Comparison of ENCODE assay signal across 20 cellular contexts in the genomic region with DNA sequence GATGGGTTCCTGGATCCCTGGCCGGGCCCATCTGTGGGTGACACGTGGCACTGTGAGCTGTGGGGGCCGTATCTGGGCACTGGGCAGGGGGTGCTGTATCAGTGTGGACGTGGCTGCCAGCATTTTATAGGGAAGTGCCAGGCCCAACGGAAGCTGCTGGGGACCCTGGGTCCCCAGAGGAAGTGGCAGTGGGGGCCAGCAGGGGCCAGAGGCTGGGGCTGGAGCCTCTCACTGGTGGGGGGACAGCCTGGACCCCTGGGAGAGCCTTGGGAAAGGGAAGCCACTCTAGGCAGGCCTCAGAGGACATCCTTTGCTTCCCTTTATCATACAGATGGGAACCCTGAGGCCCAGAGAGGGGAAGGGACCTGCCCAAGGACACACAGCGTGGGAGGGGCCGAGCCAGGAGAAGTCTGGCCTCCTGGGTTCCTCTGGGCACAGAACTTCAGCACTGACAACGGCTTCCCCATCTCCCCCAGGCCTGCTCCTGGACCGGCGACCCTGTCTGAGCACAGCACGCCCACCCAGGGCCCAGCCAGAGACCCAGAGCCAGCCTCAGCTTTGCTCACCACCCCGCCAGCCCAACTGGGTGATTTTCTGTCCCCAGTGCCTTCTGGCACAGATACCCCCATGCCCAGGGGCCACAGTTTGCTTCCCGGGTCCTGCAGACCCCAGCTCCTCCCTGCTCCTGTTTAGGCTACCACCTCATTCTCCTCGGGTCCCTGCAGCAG. TPM values are rescaled to one million over a fixed set of nuclear protein-coding genes. Genes with fewer than 3 reads are reported as not detected.
DNase-seq lines count a peak whose midpoint lies in the region; ATAC-seq, FAIRE-seq and TF ChIP-seq lines count a peak whose summit lies in the region.
"Had no signal": no experiment of that assay in that cellular context is flagged by ENCODE, and none has a peak within 500 bp of the region (broad histone marks: within the 10 kb centered on the region; RNA-seq: fewer than 3 reads in every experiment).

No MANE protein-coding gene starts in this region.

- H2AFZ ChIP-seq in HepG2 (ENCODE audit: low read length) (no peak overlapping the region), osteoblast (ENCODE audit: low read length) (no peak overlapping the region)

- TF ChIP-seq CTCF in HepG2 (CRISPR knock-in tag; IDR thresholded peaks at IDR 0.05) (no peak), right lobe of liver (IDR thresholded peaks at IDR 0.05) (no peak), RWPE1 (conservative IDR thresholded peaks at IDR 0.05; ENCODE audit: low read depth) (no peak), osteoblast (IDR thresholded peaks at IDR 0.05; ENCODE audit: extremely low read depth, low read depth, low read length) (no peak)

- H4K20me1 ChIP-seq in HepG2 (ENCODE audit: insufficient read depth, low read length) (no peaks in the 10 kb centered on the region), osteoblast (ENCODE audit: insufficient read depth, low read length) (no peaks in the 10 kb centered on the region)

- no peak overlapping the region for H3K9ac ChIP-seq in HepG2 (ENCODE audit: insufficient read depth, low read depth, low read length)

- no peak for FAIRE-seq in HepG2 (lab: Jason Lieb, UNC)
- FAIRE-seq: G401.6, GM12891 had no signal

- H3K27ac ChIP-seq in HepG2 (ENCODE audit: extremely low read length, insufficient read depth, low read length) (no peak overlapping the region), right lobe of liver (no peak overlapping the region), RWPE1 (peak overlapping the region; percentile 54; the same call in 1 of the 2 replicates), osteoblast (ENCODE audit: low read depth, low read length) (no peak overlapping the region)
- H3K27ac ChIP-seq: 22Rv1 had no signal

- H3K4me2 ChIP-seq in HepG2 (ENCODE audit: low read depth, low read length) (no peak overlapping the region), osteoblast (ENCODE audit: insufficient read depth, low read length) (no peak overlapping the region)

- TF ChIP-seq EP300 in HepG2 (IDR thresholded peaks at IDR 0.05; ENCODE audit: low read depth in 2 of 2, low read length in 2 of 2): no peak
- no peak for TF ChIP-seq EP300 in HepG2 (CRISPR knock-in tag; IDR thresholded peaks at IDR 0.05; ENCODE audit: borderline replicate concordance)

- in situ Hi-C loops in HepG2 (cut with HindIII; ENCODE audit: extremely low pct_ligation_motif_present, low pct_unique_long_range_greater_than_20kb): loop anchor here (10.0 kb wide), 2 partner anchors 99 to 279 kb away; a partner anchor contains a TSS

- CTCF ChIA-PET in HepG2 (lab: Yijun Ruan, JAX; ENCODE audit: low intra/inter-chr PET ratio, low total read pairs) (no interaction called here), RWPE1 (lab: Yijun Ruan, JAX) (interaction anchor here (0.6 to 0.8 kb wide), 2 partner anchors 9 to 53 kb away, joined by 3 to 4 read pairs; no protein-coding TSS in a partner anchor)

- BruUV-seq in HepG2 (replicated peaks; lab: Mats Ljungman, UMichigan): no TSS peak

- peaks cover 15% of the 10 kb centered on the region for H3K4me1 ChIP-seq in HepG2 (ENCODE audit: insufficient read depth, low read length)
- no peaks in the 10 kb centered on the region for H3K4me1 ChIP-seq in right lobe of liver
- no peaks in the 10 kb centered on the region for H3K4me1 ChIP-seq in osteoblast (ENCODE audit: insufficient read depth, low read length)

- no peak overlapping the region for H3K4me3 ChIP-seq in HepG2 (replicated peaks in 1 of 3; ENCODE audit: insufficient read depth in 1 of 3, low read depth in 2 of 3, low read length in 3 of 3)
- H3K4me3 ChIP-seq in right lobe of liver: no peak overlapping the region
- H3K4me3 ChIP-seq in osteoblast (ENCODE audit: insufficient read depth, low read length): no peak overlapping the region

- no peak for ATAC-seq in HepG2
- ATAC-seq in right lobe of liver: no peak
- ATAC-seq: HCT116 had no signal

- 13% methylated on average over 7 of the region's 14 CpGs for WGBS in HepG2 (ENCODE audit: low lambda C conversion rate)
- WGBS in right lobe of liver (ENCODE audit: insufficient coverage, low coverage, low lambda C conversion rate, missing lambda C conversion rate): 13% methylated on average over 3 of the region's 14 CpGs

- POLR2A ChIA-PET in HepG2 (lab: Yijun Ruan, JAX): no interaction called here
- POLR2A ChIA-PET in RWPE1 (lab: Yijun Ruan, JAX; ENCODE audit: low non-redundant PET): no interaction called here

- TF ChIP-seq RAD21 in HepG2 (CRISPR knock-in tag; IDR thresholded peaks at IDR 0.05): no peak

- H3K9me3 ChIP-seq in HepG2 (ENCODE audit: low read length) (no peaks in the 10 kb centered on the region), right lobe of liver (no peaks in the 10 kb centered on the region), osteoblast (ENCODE audit: low read depth, low read length) (no peaks in the 10 kb centered on the region)

- H3K36me3 ChIP-seq in HepG2 (replicated peaks in 1 of 2; ENCODE audit: control insufficient read depth in 1 of 2, insufficient read depth in 2 of 2, low read length in 2 of 2): no peaks in the 10 kb centered on the region
- H3K36me3 ChIP-seq in right lobe of liver: no peaks in the 10 kb centered on the region
- no peaks in the 10 kb centered on the region for H3K36me3 ChIP-seq in osteoblast (ENCODE audit: insufficient read depth, low read length)

- H3K79me2 ChIP-seq in HepG2 (ENCODE audit: insufficient read depth, low read length) (no peaks in the 10 kb centered on the region), osteoblast (ENCODE audit: insufficient read depth, low read length) (no peaks in the 10 kb centered on the region)

- H3K27me3 ChIP-seq in HepG2 (ENCODE audit: control insufficient read depth in 1 of 2, insufficient read depth in 2 of 2, low read length in 2 of 2) (peaks cover 15 to 98% of the 10 kb centered on the region in 2 experiments), right lobe of liver (no peaks in the 10 kb centered on the region), osteoblast (ENCODE audit: insufficient read depth, low read length) (peaks cover 5% of the 10 kb centered on the region)

- intact Hi-C loops in HepG2 (cut with micrococcal nuclease; ENCODE audit: unreplicated experiment) (no loop called here), right lobe of liver (cut with DNase I) (no loop called here)

- TF ChIP-seq POLR2A in HepG2 (IDR thresholded peaks at IDR 0.05; ENCODE audit: insufficient read depth in 1 of 2, low read depth in 2 of 2, low read length in 2 of 2) (no peak), right lobe of liver (IDR thresholded peaks at IDR 0.05) (no peak)

- DNase-seq in HepG2 (ENCODE audit: low spot score): no peak
- DNase-seq in right lobe of liver: no peak
- no peak for DNase-seq in RWPE1 (ENCODE audit: low spot score)
- DNase-seq in ecto neural progenitor cell (ENCODE audit: low spot score): peak; percentile 31
- peak; percentile 65 for DNase-seq in osteoblast (ENCODE audit: insufficient read length, low spot score, missing footprints)
- no peak for DNase-seq in activated CD4-positive, alpha-beta T cell treated with anti-CD3 and anti-CD28 coated beads for 1 hour
- no peak for DNase-seq in SW 1271 (lab: John Stamatoyannopoulos, UW)
- no peak for DNase-seq in NCI-H2029 (lab: John Stamatoyannopoulos, UW)
- DNase-seq: AML-193; C1 segment of cervical spinal cord; CD4-positive, alpha-beta memory T cell; DMS153; DMS79 treated with DMSO at 0.1 percent for 48 hours; EL; GOT3; IMR-90 had no signal

RNA-seq across cellular contexts. Expression of a gene that starts 15.5 kb away (rescaled TPM):
- 0.07 TPM in 1 of 2 replicates, not detected in the other for total RNA-seq in HepG2 (2016; rRNA removed; fragmentation: Illumina TruSeq; extraction: Trizol)
- not detected in 2 replicates for total RNA-seq in HepG2 (2016; cell fraction: cytosol; rRNA removed; fragmentation: Illumina TruSeq; extraction: Trizol; ENCODE audit: low read depth)
- 0.06 TPM in 1 of 2 replicates, not detected in the other for total RNA-seq in HepG2 (2016; cell fraction: insoluble cytoplasmic fraction; rRNA removed; fragmentation: Illumina TruSeq; extraction: Trizol)
- total RNA-seq in HepG2 (2016; cell fraction: membrane; rRNA removed; fragmentation: Illumina TruSeq; extraction: Trizol): 0.03 TPM in 1 of 2 replicates, not detected in the other
- total RNA-seq in HepG2 (2016; cell fraction: nucleus; rRNA removed; fragmentation: Illumina TruSeq; extraction: Trizol): 0.12 TPM in 1 of 2 replicates, not detected in the other
- 0.57 TPM in 2 replicates for polyA plus RNA-seq in HepG2 (2011; rRNA removed)
- 0.14 and 0.39 TPM in 2 replicates for polyA plus RNA-seq in HepG2 (2011; cell fraction: cytosol; rRNA removed)
- 0.64 and 1.6 TPM in 2 replicates for polyA plus RNA-seq in HepG2 (2011; cell fraction: nucleus; rRNA removed)
- polyA plus RNA-seq in HepG2 (2012): 0.33 and 0.35 TPM in 2 replicates
- not detected in 2 replicates for polyA plus RNA-seq in HepG2 (2016; cell fraction: cytosol; fragmentation: Illumina TruSeq; extraction: Trizol; ENCODE audit: low read depth)
- polyA plus RNA-seq in HepG2 (2016; cell fraction: insoluble cytoplasmic fraction; fragmentation: Illumina TruSeq; extraction: Trizol; ENCODE audit: low read depth): 0.04 TPM in 1 of 2 replicates, not detected in the other
- polyA plus RNA-seq in HepG2 (2016; cell fraction: membrane; fragmentation: Illumina TruSeq; extraction: Trizol; ENCODE audit: low read depth): 0.06 TPM in 1 of 2 replicates, not detected in the other
- 0.48 TPM in 1 of 2 replicates, not detected in the other for polyA plus RNA-seq in HepG2 (2016; cell fraction: nucleus; fragmentation: Illumina TruSeq; extraction: Trizol; ENCODE audit: insufficient read depth, low read depth)
- 0.24 and 0.58 TPM in 2 replicates for polyA minus RNA-seq in HepG2 (2011; rRNA and poly(A)+ RNA removed; ENCODE audit: low replicate concordance)
- polyA minus RNA-seq in HepG2 (2011; cell fraction: cytosol; rRNA and poly(A)+ RNA removed): 0.18 and 0.89 TPM in 2 replicates
- 0.62 TPM in 1 of 2 replicates, not detected in the other for polyA minus RNA-seq in HepG2 (2011; cell fraction: nucleus; rRNA and poly(A)+ RNA removed)
- total RNA-seq in right lobe of liver: 10 to 100 TPM in 1 of 6 experiments, 1 to 10 TPM in 5; 2.7 to 14.3 (median 3.7) TPM
- total RNA-seq in osteoblast: under 0.01 TPM in 1 of 2 replicates, not detected in the other
- total RNA-seq: IMR-90 had no signal
- polyA plus RNA-seq: CD4-positive, alpha-beta memory T cell; IMR-90 had no signal

RNA-seq across cellular contexts. Expression of a gene that starts 54.4 kb away (rescaled TPM):
- total RNA-seq in HepG2 (2016; rRNA removed; fragmentation: Illumina TruSeq; extraction: Trizol): 0.89 TPM in 1 of 2 replicates, not detected in the other
- 4.4 and 6.3 TPM in 2 replicates for total RNA-seq in HepG2 (2016; cell fraction: cytosol; rRNA removed; fragmentation: Illumina TruSeq; extraction: Trizol; ENCODE audit: low read depth)
- total RNA-seq in HepG2 (2016; cell fraction: insoluble cytoplasmic fraction; rRNA removed; fragmentation: Illumina TruSeq; extraction: Trizol): 0.74 and 1.1 TPM in 2 replicates
- 2.3 and 4.5 TPM in 2 replicates for total RNA-seq in HepG2 (2016; cell fraction: membrane; rRNA removed; fragmentation: Illumina TruSeq; extraction: Trizol)
- 0.56 TPM in 1 of 2 replicates, not detected in the other for total RNA-seq in HepG2 (2016; cell fraction: nucleus; rRNA removed; fragmentation: Illumina TruSeq; extraction: Trizol)
- 0.55 and 1.3 TPM in 2 replicates for polyA plus RNA-seq in HepG2 (2011; rRNA removed)
- polyA plus RNA-seq in HepG2 (2011; cell fraction: cytosol; rRNA removed): 0.55 and 1.1 TPM in 2 replicates
- 0.40 and 1.6 TPM in 2 replicates for polyA plus RNA-seq in HepG2 (2011; cell fraction: nucleus; rRNA removed)
- polyA plus RNA-seq in HepG2 (2012): 0.09 TPM in 1 of 2 replicates, not detected in the other
- polyA plus RNA-seq in HepG2 (2016; cell fraction: cytosol; fragmentation: Illumina TruSeq; extraction: Trizol; ENCODE audit: low read depth): 5.8 and 6.8 TPM in 2 replicates
- polyA plus RNA-seq in HepG2 (2016; cell fraction: insoluble cytoplasmic fraction; fragmentation: Illumina TruSeq; extraction: Trizol; ENCODE audit: low read depth): 0.68 TPM in 1 of 2 replicates, not detected in the other
- polyA plus RNA-seq in HepG2 (2016; cell fraction: membrane; fragmentation: Illumina TruSeq; extraction: Trizol; ENCODE audit: low read depth): 2.8 and 3.7 TPM in 2 replicates
- 0.70 and 1.6 TPM in 2 replicates for polyA plus RNA-seq in HepG2 (2016; cell fraction: nucleus; fragmentation: Illumina TruSeq; extraction: Trizol; ENCODE audit: insufficient read depth, low read depth)
- 0.92 and 8.0 TPM in 2 replicates for polyA minus RNA-seq in HepG2 (2011; rRNA and poly(A)+ RNA removed; ENCODE audit: low replicate concordance)
- polyA minus RNA-seq in HepG2 (2011; cell fraction: cytosol; rRNA and poly(A)+ RNA removed): 0.62 TPM in 1 of 2 replicates, not detected in the other
- 1.3 TPM in 1 of 2 replicates, not detected in the other for polyA minus RNA-seq in HepG2 (2011; cell fraction: nucleus; rRNA and poly(A)+ RNA removed)
- total RNA-seq in right lobe of liver: not detected
- total RNA-seq in osteoblast: 5.1 and 5.3 TPM in 2 replicates
- total RNA-seq: CD4-positive, alpha-beta memory T cell had no signal
- polyA plus RNA-seq: CD4-positive, alpha-beta memory T cell had no signal

Comparison
In these comparisons a context has a peak if more than half of its experiments do, and no peak if none do; other contexts are left out.
1. DNase-seq: peak in ecto neural progenitor cell (single experiment) and osteoblast (single experiment); none in HepG2 (single experiment), right lobe of liver (0 of 3), RWPE1 (single experiment), activated CD4-positive, alpha-beta T cell treated with anti-CD3 and anti-CD28 coated beads for 1 hour (single experiment), SW 1271 (0 of 2) and NCI-H2029 (single experiment).